In the genomic region with DNA sequence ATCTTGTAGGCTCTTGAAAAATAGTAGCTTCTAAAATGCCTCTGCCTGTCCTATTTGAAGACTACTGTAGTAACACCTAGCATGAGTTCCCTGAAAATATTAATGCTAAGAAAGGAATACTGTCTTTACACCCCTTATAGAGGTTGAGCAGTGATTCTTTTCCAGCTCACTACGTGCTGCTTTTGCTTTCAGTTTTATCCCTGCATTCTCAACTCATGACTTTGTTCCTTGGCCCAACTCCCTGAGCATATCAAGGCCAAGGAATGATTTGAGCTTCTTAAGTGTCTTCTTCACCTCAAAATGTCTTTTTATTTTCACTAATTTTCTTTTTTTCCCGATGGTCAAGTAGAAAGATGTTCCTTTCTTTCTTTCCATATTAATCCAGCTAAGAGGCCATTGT, we compare ENCODE assay signal across 10 cellular contexts. TPM values are rescaled to one million over a fixed set of nuclear protein-coding genes. Genes with fewer than 3 reads are reported as not detected.
DNase-seq lines count a peak whose midpoint lies in the region; ATAC-seq, FAIRE-seq and TF ChIP-seq lines count a peak whose summit lies in the region.
"Had no signal": no experiment of that assay in that cellular context is flagged by ENCODE, and none has a peak within 500 bp of the region (broad histone marks: within the 10 kb centered on the region; RNA-seq: fewer than 3 reads in every experiment).

No MANE protein-coding gene starts in this region.

- no peak for TF ChIP-seq EP300 in tibial nerve (IDR thresholded peaks at IDR 0.05)

- no peaks in the 10 kb centered on the region for H3K4me1 ChIP-seq in mammary epithelial cell (ENCODE audit: insufficient read depth, low read length)
- H3K4me1 ChIP-seq in left lung, result peaks cover 3 to 45% of the 10 kb centered on the region in 2 donors
- H3K4me1 ChIP-seq in tibial nerve, result peaks cover 0 to 26% (median 0%) of the 10 kb centered on the region in 4 donors

- intact Hi-C loops in mammary epithelial cell (cut with micrococcal nuclease) (no loop called here), left lung (cut with DNase I) (no loop called here)

- no peak overlapping the region for H3K27ac Mint-ChIP-seq in endothelial cell (ENCODE audit: unreplicated experiment)

- BruUV-seq in mammary epithelial cell (replicated peaks; lab: Mats Ljungman, UMichigan), result no TSS peak

- H3K4me3 Mint-ChIP-seq in endothelial cell (ENCODE audit: unreplicated experiment), result no peak overlapping the region

- peak; percentile 68 for ATAC-seq in left lung
- ATAC-seq in HG02798 (IDR thresholded peaks at IDR 0.05; ENCODE audit: poor library complexity, unreplicated experiment), result no peak

- peak overlapping the region; percentile 37 for H3K4me2 ChIP-seq in mammary epithelial cell (ENCODE audit: insufficient read depth, low read depth, low read length)

- H3K36me3 ChIP-seq in mammary epithelial cell (ENCODE audit: insufficient read depth, low read length) (no peaks in the 10 kb centered on the region), left lung (no peaks in the 10 kb centered on the region), tibial nerve (no peaks in the 10 kb centered on the region)

- no peak overlapping the region for H3K4me3 ChIP-seq in mammary epithelial cell (replicated peaks in 1 of 3; ENCODE audit: insufficient read depth in 1 of 3, low read depth in 2 of 3, low read length in 3 of 3)
- H3K4me3 ChIP-seq in left lung, result no peak overlapping the region
- H3K4me3 ChIP-seq in tibial nerve, result peak overlapping the region in 2 of 4 donors; percentile 8 to 36

- no peak overlapping the region for H3K27ac ChIP-seq in mammary epithelial cell (ENCODE audit: insufficient read depth, low read depth, low read length)
- H3K27ac ChIP-seq in left lung, result peak overlapping the region; percentile 58 to 83
- peak overlapping the region in 3 of 4 donors; percentile 37 to 81 (median 61) for H3K27ac ChIP-seq in tibial nerve

- no peaks in the 10 kb centered on the region for H3K79me2 ChIP-seq in mammary epithelial cell (ENCODE audit: insufficient read depth, low read length)

- no peak for TF ChIP-seq POLR2A in tibial nerve (IDR thresholded peaks at IDR 0.05)

- DNase-seq in HTR-8/SVneo (ENCODE audit: insufficient read length, low spot score) (peak; percentile 9), mammary epithelial cell (peak; percentile 11), left lung (no peak), tibial nerve (ENCODE audit: low spot score in 2 of 2) (peak in 1 of 2 donors; percentile 61), endothelial cell (ENCODE audit: low spot score) (no peak), NCI-H187 treated with DMSO at 0.1 percent for 48 hours (lab: John Stamatoyannopoulos, UW) (no peak)
- DNase-seq: amygdala, NCI-H524 had no signal

- TF ChIP-seq CTCF in mammary epithelial cell (conservative IDR thresholded peaks at IDR 0.05 in 1 of 2, IDR thresholded peaks at IDR 0.05 in 1 of 2; ENCODE audit: extremely low read depth in 1 of 2, insufficient read depth in 1 of 2, low read depth in 1 of 2, low read length in 2 of 2) (no peak), left lung (IDR thresholded peaks at IDR 0.05) (no peak), tibial nerve (IDR thresholded peaks at IDR 0.05) (no peak), endothelial cell (IDR thresholded peaks at IDR 0.05; ENCODE audit: unreplicated experiment) (no peak)

- dilution Hi-C loops in mammary epithelial cell (cut with HindIII; ENCODE audit: low sequenced_read_pairs), result no loop called here

- 58% methylated on average over 2 of the region's 2 CpGs for WGBS in mammary epithelial cell (ENCODE audit: low coverage, missing lambda C conversion rate)
- WGBS in tibial nerve, 2 donors, result 30 to 33% methylated on average over 2 of the region's 2 CpGs

- H3K27me3 Mint-ChIP-seq in endothelial cell (ENCODE audit: unreplicated experiment), result peaks cover 3% of the 10 kb centered on the region

- no peak for FAIRE-seq in HTR-8/SVneo (lab: Jason Lieb, UNC)
- FAIRE-seq: urothelium cell line had no signal

- H3K36me3 Mint-ChIP-seq in endothelial cell (ENCODE audit: low read depth, unreplicated experiment), result no peaks in the 10 kb centered on the region

- CTCF ChIA-PET in mammary epithelial cell (lab: Charles Lee; ENCODE audit: low non-redundant PET), result no interaction called here

- H2AFZ ChIP-seq in mammary epithelial cell (ENCODE audit: low read depth, low read length), result no peak overlapping the region

- in situ Hi-C loops in mammary epithelial cell (cut with MboI; ENCODE audit: low sequenced_read_pairs in 2 of 2), result no loop called here

- H3K9me3 ChIP-seq in mammary epithelial cell (replicated peaks; ENCODE audit: insufficient read depth, low read length) (no peaks in the 10 kb centered on the region), left lung (no peaks in the 10 kb centered on the region), tibial nerve (no peaks in the 10 kb centered on the region)

- H3K4me1 Mint-ChIP-seq in endothelial cell (ENCODE audit: unreplicated experiment), result peaks cover 10% of the 10 kb centered on the region

- peaks cover 4% of the 10 kb centered on the region for H3K27me3 ChIP-seq in mammary epithelial cell (ENCODE audit: insufficient read depth, low read length)
- H3K27me3 ChIP-seq in left lung, result no peaks in the 10 kb centered on the region
- no peaks in the 10 kb centered on the region for H3K27me3 ChIP-seq in tibial nerve

- no peaks in the 10 kb centered on the region for H4K20me1 ChIP-seq in mammary epithelial cell (ENCODE audit: insufficient read depth, low read length)

- no peaks in the 10 kb centered on the region for H3K9me3 Mint-ChIP-seq in endothelial cell (ENCODE audit: unreplicated experiment)

- H3K9ac ChIP-seq in mammary epithelial cell (ENCODE audit: insufficient read depth, low read length), result no peak overlapping the region

RNA-seq across cellular contexts. Expression of gene P2RY13, which starts 16.5 kb away (rescaled TPM):
- total RNA-seq in mammary epithelial cell (not detected), left lung (10 to 100 TPM in 1 of 2 donors, 1 to 10 TPM in 1; 2.2 to 16.4 TPM), tibial nerve (1 to 10 TPM in 2 of 4 donors, under 1 TPM in 2; 0.20 to 3.1 (median 0.78) TPM), endothelial cell (ENCODE audit: unreplicated experiment) (not detected)
- polyA plus RNA-seq in mammary epithelial cell, result not detected
- polyA minus RNA-seq in mammary epithelial cell, result not detected

RNA-seq across cellular contexts. Expression of gene GPR87, which starts 29.2 kb away (rescaled TPM):
- total RNA-seq in mammary epithelial cell (10 to 100 TPM; 66.1 to 78.7 TPM), left lung (under 1 TPM; 0.52 to 0.85 TPM), tibial nerve (not detected), endothelial cell (ENCODE audit: unreplicated experiment) (2.0 TPM)
- polyA plus RNA-seq in mammary epithelial cell, result 88.9 TPM
- polyA minus RNA-seq in mammary epithelial cell, result 41.7 TPM

RNA-seq across cellular contexts. Expression of gene P2RY12, which starts 38.7 kb away (rescaled TPM):
- total RNA-seq in mammary epithelial cell (not detected), left lung (1 to 10 TPM; 3.8 to 4.0 TPM), tibial nerve (10 to 100 TPM in 1 of 4 donors, 1 to 10 TPM in 3; 6.3 to 11.5 (median 8.8) TPM), endothelial cell (ENCODE audit: unreplicated experiment) (not detected)
- not detected for polyA plus RNA-seq in mammary epithelial cell
- polyA minus RNA-seq in mammary epithelial cell, result not detected

Comparison
In these comparisons a context has a peak if more than half of its experiments do, and no peak if none do; other contexts are left out.
1. DNase-seq: peak in HTR-8/SVneo (single experiment) and mammary epithelial cell (single experiment); none in left lung (0 of 2), endothelial cell (single experiment) and NCI-H187 treated with DMSO at 0.1 percent for 48 hours (single experiment).
2. RNA of gene GPR87, which starts 29.2 kb away (total RNA-seq): 66.1 to 78.7 TPM in mammary epithelial cell; 2.0 TPM in endothelial cell (single experiment), 0.52 to 0.85 TPM in left lung and not detected in tibial nerve; every median in the first group is over 10 times any median in the second.